Comparison of ENCODE assay signal across 1 cellular context in the genomic region with DNA sequence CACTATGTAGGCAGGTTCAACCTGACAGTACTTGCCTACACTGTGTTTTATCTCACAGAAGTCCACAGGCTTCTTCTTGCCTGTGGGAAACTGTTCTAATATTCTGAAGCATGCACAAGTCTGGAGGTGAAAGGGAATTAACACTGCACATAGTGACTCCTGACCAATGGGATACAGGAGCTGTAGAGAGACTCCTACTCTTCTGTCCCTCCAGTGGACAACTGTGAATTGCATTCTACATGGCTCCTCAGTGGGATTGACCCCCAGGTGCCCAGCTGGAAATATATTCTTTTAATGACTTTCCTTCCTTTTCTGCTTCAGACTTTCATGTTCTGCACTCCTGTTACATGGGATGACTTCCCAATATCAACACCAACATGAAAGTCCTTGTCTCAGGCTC.
A peak's percentile ranks its signal among the peaks of the same experiment; 100 is the strongest.
TF ChIP-seq lines count a peak whose summit lies in the region.

No MANE protein-coding gene starts in this region.

TF ChIP-seq in K562, 482 proteins besides CTCF, POLR2A, EP300 and RAD21 (continued from another document):
- TF ChIP-seq, protein P1, sequence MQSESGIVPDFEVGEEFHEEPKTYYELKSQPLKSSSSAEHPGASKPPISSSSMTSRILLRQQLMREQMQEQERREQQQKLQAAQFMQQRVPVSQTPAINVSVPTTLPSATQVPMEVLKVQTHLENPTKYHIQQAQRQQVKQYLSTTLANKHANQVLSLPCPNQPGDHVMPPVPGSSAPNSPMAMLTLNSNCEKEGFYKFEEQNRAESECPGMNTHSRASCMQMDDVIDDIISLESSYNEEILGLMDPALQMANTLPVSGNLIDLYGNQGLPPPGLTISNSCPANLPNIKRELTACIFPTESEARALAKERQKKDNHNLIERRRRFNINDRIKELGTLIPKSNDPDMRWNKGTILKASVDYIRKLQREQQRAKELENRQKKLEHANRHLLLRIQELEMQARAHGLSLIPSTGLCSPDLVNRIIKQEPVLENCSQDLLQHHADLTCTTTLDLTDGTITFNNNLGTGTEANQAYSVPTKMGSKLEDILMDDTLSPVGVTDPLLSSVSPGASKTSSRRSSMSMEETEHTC (IDR thresholded peaks at IDR 0.05) = no peak
- TF ChIP-seq NFYB (IDR thresholded peaks at IDR 0.05; ENCODE audit: extremely low read depth, insufficient read length) (peak; percentile 36), MAFF (IDR thresholded peaks at IDR 0.05; ENCODE audit: low read length) (no peak), ZC3H11A (IDR thresholded peaks at IDR 0.05; ENCODE audit: low read depth, low read length) (no peak), ARID1B (IDR thresholded peaks at IDR 0.05) (no peak)
